In genomic region chr19:19460761-19461265, GRCh38 we compare ENCODE assay signal across 7 cellular contexts. TPM values are rescaled to one million over a fixed set of nuclear protein-coding genes. Genes with fewer than 3 reads are reported as not detected.
DNase-seq lines count a peak whose midpoint lies in the region; ATAC-seq lines count a peak whose summit lies in the region.

No MANE protein-coding gene starts in this region.

- H3K36me3 ChIP-seq in ectodermal cell (ENCODE audit: control insufficient read depth, insufficient read depth, low read length), result peaks cover 7% of the 10 kb centered on the region
- H3K36me3 ChIP-seq in muscle layer of duodenum (ENCODE audit: control insufficient read depth in 1 of 2, insufficient read depth in 2 of 2, low read length in 2 of 2), result peaks cover 6 to 10% of the 10 kb centered on the region in 2 donors

- intact Hi-C loops in activated CD4-positive, alpha-beta T cell treated with anti-CD3 and anti-CD28 coated beads, Interleukin-2, amount 10 ng/mL, durations not matched to agents 24 days and 14 days (cut with micrococcal nuclease), result loop anchor here (1.0 to 2.0 kb wide), 2 partner anchors 14 to 28 kb away; no protein-coding TSS in a partner anchor

- peak; percentile 49 for ATAC-seq in HG02678 (IDR thresholded peaks at IDR 0.05; ENCODE audit: unreplicated experiment)

- peaks cover 19% of the 10 kb centered on the region for H3K36me3 Mint-ChIP-seq in activated CD4-positive, alpha-beta T cell treated with anti-CD3 and anti-CD28 coated beads, Interleukin-2, amount 10 ng/mL, durations not matched to agents 24 days and 14 days (ENCODE audit: low read depth)

- H3K4me3 ChIP-seq in ectodermal cell (ENCODE audit: insufficient read depth, low read depth, low read length) (no peak overlapping the region), muscle layer of duodenum (ENCODE audit: low read depth in 1 of 2, low read length in 2 of 2) (peak overlapping the region; percentile 18 to 30)

- H3K27me3 Mint-ChIP-seq in activated CD4-positive, alpha-beta T cell treated with anti-CD3 and anti-CD28 coated beads, Interleukin-2, amount 10 ng/mL, durations not matched to agents 24 days and 14 days, result no peaks in the 10 kb centered on the region

- peak overlapping the region; percentile 98 for H3K27ac Mint-ChIP-seq in activated CD4-positive, alpha-beta T cell treated with anti-CD3 and anti-CD28 coated beads, Interleukin-2, amount 10 ng/mL, durations not matched to agents 24 days and 14 days

- peak overlapping the region; percentile 89 for H3K4me3 Mint-ChIP-seq in activated CD4-positive, alpha-beta T cell treated with anti-CD3 and anti-CD28 coated beads, Interleukin-2, amount 10 ng/mL, durations not matched to agents 24 days and 14 days

- H3K9me3 Mint-ChIP-seq in activated CD4-positive, alpha-beta T cell treated with anti-CD3 and anti-CD28 coated beads, Interleukin-2, amount 10 ng/mL, durations not matched to agents 24 days and 14 days, result peaks cover 4% of the 10 kb centered on the region

- H3K4me1 ChIP-seq in ectodermal cell (ENCODE audit: control insufficient read depth, insufficient read depth, low read length), result peaks cover 52% of the 10 kb centered on the region
- peaks cover 49 to 72% of the 10 kb centered on the region in 2 donors for H3K4me1 ChIP-seq in muscle layer of duodenum (ENCODE audit: control insufficient read depth in 1 of 2, insufficient read depth in 2 of 2, low read length in 2 of 2)

- H3K9me3 ChIP-seq in ectodermal cell (ENCODE audit: control insufficient read depth, low read length) (no peaks in the 10 kb centered on the region), muscle layer of duodenum (ENCODE audit: control insufficient read depth in 1 of 2, low read length in 2 of 2) (no peaks in the 10 kb centered on the region)

- H3K4me1 Mint-ChIP-seq in activated CD4-positive, alpha-beta T cell treated with anti-CD3 and anti-CD28 coated beads, Interleukin-2, amount 10 ng/mL, durations not matched to agents 24 days and 14 days, result peaks cover 62% of the 10 kb centered on the region

- DNase-seq in activated CD4-positive, alpha-beta T cell treated with anti-CD3 and anti-CD28 coated beads, Interleukin-2, amount 10 ng/mL, durations not matched to agents 24 days and 14 days, result peak; percentile 88
- peak; percentile 50 to 68 for DNase-seq in stimulated activated CD8-positive, alpha-beta memory T cell treated with anti-CD3 and anti-CD28 coated beads, Interleukin-7, amount 100 ng/mL, for 4 hours (ENCODE audit: low read depth in 2 of 2)
- DNase-seq in kidney tubule cell (ENCODE audit: low spot score), result no peak
- no peak for DNase-seq in NOMO-1 treated with DMSO at 0.1 percent for 48 hours (lab: John Stamatoyannopoulos, UW; ENCODE audit: unreplicated experiment)

- H3K27ac ChIP-seq in ectodermal cell (ENCODE audit: insufficient read depth, low read depth, low read length, poor library complexity, severe bottlenecking) (peak overlapping the region; percentile 62), muscle layer of duodenum (ENCODE audit: low read length) (peak overlapping the region; percentile 84)

- WGBS in ectodermal cell, 2 experiments, result 41 to 47% methylated on average over 18 of the region's 18 CpGs

- H3K27me3 ChIP-seq in ectodermal cell (ENCODE audit: control insufficient read depth, insufficient read depth, low read length, poor library complexity, severe bottlenecking), result no peaks in the 10 kb centered on the region
- no peaks in the 10 kb centered on the region for H3K27me3 ChIP-seq in muscle layer of duodenum (ENCODE audit: low read depth, low read length)

RNA-seq across cellular contexts. Expression of gene TSSK6, which starts 54.5 kb away (rescaled TPM):
- 3.3 and 4.4 TPM in 2 replicates for total RNA-seq in activated CD4-positive, alpha-beta T cell treated with anti-CD3 and anti-CD28 coated beads, Interleukin-2, amount 10 ng/mL, durations not matched to agents 24 days and 14 days
- polyA plus RNA-seq in ectodermal cell (2013, experiment 1 of 4), result 4.3 TPM
- 4.0 TPM for polyA plus RNA-seq in ectodermal cell (2013, experiment 2 of 4)
- 3.8 TPM for polyA plus RNA-seq in ectodermal cell (2013, experiment 3 of 4)
- polyA plus RNA-seq in ectodermal cell (2013, experiment 4 of 4), result 4.0 TPM

RNA-seq across cellular contexts. Expression of gene NDUFA13, which starts 55.2 kb away (rescaled TPM):
- 370 and 391 TPM in 2 replicates for total RNA-seq in activated CD4-positive, alpha-beta T cell treated with anti-CD3 and anti-CD28 coated beads, Interleukin-2, amount 10 ng/mL, durations not matched to agents 24 days and 14 days
- polyA plus RNA-seq in ectodermal cell (2013, experiment 1 of 4), result 234 TPM
- 244 TPM for polyA plus RNA-seq in ectodermal cell (2013, experiment 2 of 4)
- polyA plus RNA-seq in ectodermal cell (2013, experiment 3 of 4), result 220 TPM
- polyA plus RNA-seq in ectodermal cell (2013, experiment 4 of 4), result 240 TPM

RNA-seq across cellular contexts. Expression of gene GATAD2A, which starts 55.3 kb away (rescaled TPM):
- 134 and 135 TPM in 2 replicates for total RNA-seq in activated CD4-positive, alpha-beta T cell treated with anti-CD3 and anti-CD28 coated beads, Interleukin-2, amount 10 ng/mL, durations not matched to agents 24 days and 14 days
- 104 TPM for polyA plus RNA-seq in ectodermal cell (2013, experiment 1 of 4)
- 102 TPM for polyA plus RNA-seq in ectodermal cell (2013, experiment 2 of 4)
- 58.0 TPM for polyA plus RNA-seq in ectodermal cell (2013, experiment 3 of 4)
- 61.0 TPM for polyA plus RNA-seq in ectodermal cell (2013, experiment 4 of 4)

Comparison
In these comparisons a context has a peak if more than half of its experiments do, and no peak if none do; other contexts are left out.
1. DNase-seq: peak in activated CD4-positive, alpha-beta T cell treated with anti-CD3 and anti-CD28 coated beads, Interleukin-2, amount 10 ng/mL, durations not matched to agents 24 days and 14 days (single experiment) and stimulated activated CD8-positive, alpha-beta memory T cell treated with anti-CD3 and anti-CD28 coated beads, Interleukin-7, amount 100 ng/mL, for 4 hours (2 of 2); none in kidney tubule cell (single experiment) and NOMO-1 treated with DMSO at 0.1 percent for 48 hours (single experiment).